In the genomic region with DNA sequence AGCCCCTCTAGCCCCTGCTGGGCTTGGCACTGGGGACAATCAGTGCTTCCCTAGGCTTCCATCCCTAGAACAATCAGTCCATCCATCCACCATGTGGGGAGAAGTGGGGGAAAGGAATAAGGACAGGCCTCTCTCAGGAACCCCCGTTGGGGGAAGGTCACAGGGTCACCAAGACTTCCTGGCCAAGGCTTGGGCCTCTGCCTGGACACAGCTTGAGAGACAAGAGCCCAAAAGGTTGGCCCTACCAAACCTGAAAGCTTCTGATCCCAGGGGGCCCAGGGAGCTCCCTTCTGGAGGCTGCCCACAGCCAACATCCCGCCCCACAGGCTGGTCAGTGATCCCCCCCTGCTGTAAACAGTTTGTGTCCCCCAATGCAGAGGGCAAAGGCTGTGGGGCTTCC, we compare ENCODE assay signal across 16 cellular contexts. TPM values are rescaled to one million over a fixed set of nuclear protein-coding genes. Genes with fewer than 3 reads are reported as not detected.
DNase-seq lines count a peak whose midpoint lies in the region; ATAC-seq and TF ChIP-seq lines count a peak whose summit lies in the region.
"Had no signal": no experiment of that assay in that cellular context is flagged by ENCODE, and none has a peak within 500 bp of the region (broad histone marks: within the 10 kb centered on the region; RNA-seq: fewer than 3 reads in every experiment).

No MANE protein-coding gene starts in this region.

- WGBS in H9 (ENCODE audit: extremely low coverage, insufficient read length, low lambda C conversion rate), result no CpG with 5 or more reads among the region's 2 CpGs
- 78 to 86% methylated on average over 2 of the region's 2 CpGs for WGBS in aorta, 2 donors

- no peaks in the 10 kb centered on the region for H3K9me3 ChIP-seq in CD4-positive, alpha-beta memory T cell (ENCODE audit: control insufficient read depth in 1 of 2, low read length in 2 of 2)
- H3K9me3 ChIP-seq in H9 (ENCODE audit: control insufficient read depth, low read depth, low read length) (no peaks in the 10 kb centered on the region), aorta (ENCODE audit: control insufficient read depth, low read length) (no peaks in the 10 kb centered on the region)
- H3K9me3 ChIP-seq: mucosa of descending colon, sigmoid colon, tibial nerve had no signal

- no peak overlapping the region for H3K27ac ChIP-seq in CD4-positive, alpha-beta memory T cell (ENCODE audit: low read depth, low read length)
- H3K27ac ChIP-seq in H9 (ENCODE audit: insufficient read length, low read depth, low read length), result no peak overlapping the region
- H3K27ac ChIP-seq in aorta (ENCODE audit: low read depth in 1 of 2, low read length in 2 of 2), result no peak overlapping the region
- H3K27ac ChIP-seq: epithelial cell of prostate, PC-9 had no signal

- H3K56ac ChIP-seq in H9 (ENCODE audit: insufficient read length, low read depth, low read length), result no peak overlapping the region

- H3K27ac Mint-ChIP-seq in CD4-positive, alpha-beta memory T cell, result no peak overlapping the region
- H3K27ac Mint-ChIP-seq in H9 (no peak overlapping the region), chondrocyte (ENCODE audit: unreplicated experiment) (no peak overlapping the region), neural crest cell (ENCODE audit: unreplicated experiment) (no peak overlapping the region)

- no peaks in the 10 kb centered on the region for H3K36me3 Mint-ChIP-seq in CD4-positive, alpha-beta memory T cell
- H3K36me3 Mint-ChIP-seq in H9 (ENCODE audit: insufficient read depth in 1 of 3, low read depth in 3 of 3) (no peaks in the 10 kb centered on the region), chondrocyte (ENCODE audit: low read depth) (no peaks in the 10 kb centered on the region), neural crest cell (ENCODE audit: low read depth) (no peaks in the 10 kb centered on the region)

- H2AFZ ChIP-seq in H9 (ENCODE audit: low read length), result no peak overlapping the region
- H2AFZ ChIP-seq: PC-9 had no signal

- H2BK120ac ChIP-seq in H9 (ENCODE audit: low read depth, low read length, poor library complexity, severe bottlenecking), result no peak overlapping the region

- H3K23me2 ChIP-seq in H9 (ENCODE audit: insufficient read length, low read depth, low read length, poor library complexity, severe bottlenecking), result peaks cover 5% of the 10 kb centered on the region

- no peak overlapping the region for H3K4me3 ChIP-seq in CD4-positive, alpha-beta memory T cell (ENCODE audit: low read length in 2 of 2)
- no peak overlapping the region for H3K4me3 ChIP-seq in aorta (ENCODE audit: low read length in 2 of 2)
- H3K4me3 ChIP-seq: mucosa of descending colon, PC-9 had no signal

- H3K18ac ChIP-seq in H9 (ENCODE audit: insufficient read length, low read depth, low read length), result no peak overlapping the region

- intact Hi-C loops in CD4-positive, alpha-beta memory T cell (cut with micrococcal nuclease), result no loop called here
- intact Hi-C loops in aorta (cut with DNase I), result loop anchor here in 1 of 2 donors (5.0 kb wide), 1 partner anchor 102 kb away; no protein-coding TSS in a partner anchor

- H3K9ac ChIP-seq in H9 (ENCODE audit: extremely low read depth, insufficient read length, low read length), result no peak overlapping the region

- H2BK5ac ChIP-seq in H9 (ENCODE audit: insufficient read length, low read length), result no peak overlapping the region

- H3K79me1 ChIP-seq in H9 (ENCODE audit: insufficient read depth, low read depth, low read length, poor library complexity, severe bottlenecking), result no peaks in the 10 kb centered on the region

- H3K9me3 Mint-ChIP-seq in CD4-positive, alpha-beta memory T cell, result no peaks in the 10 kb centered on the region
- H3K9me3 Mint-ChIP-seq in H9 (no peaks in the 10 kb centered on the region), chondrocyte (ENCODE audit: low read depth) (no peaks in the 10 kb centered on the region), neural crest cell (no peaks in the 10 kb centered on the region)

- TF ChIP-seq CTCF in H9 (conservative IDR thresholded peaks at IDR 0.05) (no peak), chondrocyte (IDR thresholded peaks at IDR 0.05) (no peak), neural crest cell (conservative IDR thresholded peaks at IDR 0.05) (no peak)

- H3K27me3 Mint-ChIP-seq in CD4-positive, alpha-beta memory T cell, result peaks cover 0 to 5% of the 10 kb centered on the region in 2 donors
- peaks cover 52% of the 10 kb centered on the region for H3K27me3 Mint-ChIP-seq in H9 (ENCODE audit: low read depth)
- peaks cover 1% of the 10 kb centered on the region for H3K27me3 Mint-ChIP-seq in chondrocyte (ENCODE audit: low read depth)
- H3K27me3 Mint-ChIP-seq in neural crest cell (ENCODE audit: low read depth), result peaks cover 34% of the 10 kb centered on the region

- no peak overlapping the region for H2BK15ac ChIP-seq in H9 (ENCODE audit: low read depth, low read length)

- no peak for ATAC-seq in GM18873 (IDR thresholded peaks at IDR 0.05; ENCODE audit: low FRiP score, unreplicated experiment)
- no peak for ATAC-seq in aorta (ENCODE audit: low FRiP score)
- no peak for ATAC-seq in SK-N-SH treated with all-trans-retinoic acid at 6 μM for 48 hours
- ATAC-seq: HepG2 had no signal

- no peaks in the 10 kb centered on the region for H3K27me3 ChIP-seq in CD4-positive, alpha-beta memory T cell (ENCODE audit: insufficient read depth, low read length)
- H3K27me3 ChIP-seq in H9 (ENCODE audit: insufficient read depth, low read length), result no peaks in the 10 kb centered on the region
- no peaks in the 10 kb centered on the region for H3K27me3 ChIP-seq in aorta (ENCODE audit: control insufficient read depth in 1 of 2, insufficient read depth in 2 of 2, low read length in 1 of 2)
- H3K27me3 ChIP-seq: sigmoid colon, tibial nerve had no signal

- no peak overlapping the region for H3K23ac ChIP-seq in H9 (ENCODE audit: insufficient read length, low read depth, low read length)

- H4K8ac ChIP-seq in H9 (replicated peaks; ENCODE audit: insufficient read length, low read depth, low read length), result no peak overlapping the region

- H3K4ac ChIP-seq in H9 (ENCODE audit: low read depth, low read length), result no peak overlapping the region

- H3K36me3 ChIP-seq in CD4-positive, alpha-beta memory T cell (ENCODE audit: insufficient read depth, low read length), result no peaks in the 10 kb centered on the region
- no peaks in the 10 kb centered on the region for H3K36me3 ChIP-seq in aorta (ENCODE audit: control insufficient read depth in 1 of 2, insufficient read depth in 2 of 2, low read length in 1 of 2)
- H3K36me3 ChIP-seq: sigmoid colon, tibial nerve had no signal

- no peak overlapping the region for H4K5ac ChIP-seq in H9 (ENCODE audit: insufficient read length, low read depth, low read length)

- CTCF ChIA-PET in CD4-positive, alpha-beta memory T cell (lab: Charles Lee; ENCODE audit: partially characterized antibody), result interaction anchor here (0.6 to 0.7 kb wide), 2 partner anchors 12 to 186 kb away, joined by 3 read pairs; no protein-coding TSS in a partner anchor

- no peaks in the 10 kb centered on the region for H4K20me1 ChIP-seq in H9 (ENCODE audit: control insufficient read depth, insufficient read depth, insufficient read length)

- no peak overlapping the region for H2BK12ac ChIP-seq in H9 (ENCODE audit: insufficient read length, low read depth, low read length)

- no peak overlapping the region for H3T11ph ChIP-seq in H9 (ENCODE audit: low read length)

- H3K14ac ChIP-seq in H9 (ENCODE audit: insufficient read depth, low read length), result no peak overlapping the region

- no peak overlapping the region for H2AK5ac ChIP-seq in H9 (ENCODE audit: insufficient read length, low read length)

- POLR2A ChIA-PET in CD4-positive, alpha-beta memory T cell (lab: Charles Lee; ENCODE audit: partially characterized antibody), result interaction anchor here (0.7 to 4.9 kb wide), 2 partner anchors 12 to 43 kb away, joined by 3 to 30 read pairs; no protein-coding TSS in a partner anchor

- H3K4me1 ChIP-seq in CD4-positive, alpha-beta memory T cell (ENCODE audit: insufficient read depth, low read length), result peaks cover 11% of the 10 kb centered on the region
- H3K4me1 ChIP-seq in H9 (ENCODE audit: insufficient read depth, low read length) (0 out of 2 replicates have a peak, but pooled peaks cover 2% of the 10 kb centered on the region), aorta (ENCODE audit: control insufficient read depth in 1 of 2, insufficient read depth in 2 of 2, low read length in 2 of 2) (no peaks in the 10 kb centered on the region)

- H3K79me2 ChIP-seq in H9 (ENCODE audit: insufficient read depth, low read length), result no peaks in the 10 kb centered on the region

- H4K91ac ChIP-seq in H9 (ENCODE audit: insufficient read length, low read depth, low read length), result no peak overlapping the region

- H3K4me3 Mint-ChIP-seq in CD4-positive, alpha-beta memory T cell, result peak overlapping the region in 7 of 8 donors; percentile 40 to 74 (median 64)
- peak overlapping the region; percentile 67 to 83 for H3K4me3 Mint-ChIP-seq in H9
- peak overlapping the region; percentile 61 for H3K4me3 Mint-ChIP-seq in chondrocyte (ENCODE audit: unreplicated experiment)
- peak overlapping the region; percentile 64 for H3K4me3 Mint-ChIP-seq in neural crest cell

- H3K4me1 Mint-ChIP-seq in CD4-positive, alpha-beta memory T cell, result peaks cover 0 to 4% (median 0%) of the 10 kb centered on the region in 4 donors
- H3K4me1 Mint-ChIP-seq in H9 (peaks cover 29 to 58% of the 10 kb centered on the region in 2 experiments), chondrocyte (ENCODE audit: low read depth) (peaks cover 62% of the 10 kb centered on the region), neural crest cell (peaks cover 39% of the 10 kb centered on the region)

- DNase-seq in CD4-positive, alpha-beta memory T cell, result no peak
- no peak for DNase-seq in H9
- no peak for DNase-seq in chondrocyte (ENCODE audit: low spot score)
- DNase-seq in neural crest cell (ENCODE audit: low read depth, low spot score), result no peak
- no peak for DNase-seq in aorta
- DNase-seq in OCI-M1 (lab: John Stamatoyannopoulos, UW), result no peak
- DNase-seq: GDM1, mucosa of descending colon, NCI-H1105, PC-9, sigmoid colon had no signal

- H2BK20ac ChIP-seq in H9 (ENCODE audit: low read depth, low read length, poor library complexity, severe bottlenecking), result no peak overlapping the region

- H3K4me2 ChIP-seq in H9 (ENCODE audit: insufficient read depth, insufficient read length, low read length), result peak overlapping the region; percentile 88
- H3K4me2 ChIP-seq: PC-9 had no signal

TF ChIP-seq in SK-N-SH treated with all-trans-retinoic acid at 6 μM for 48 hours, 23 proteins besides CTCF, POLR2A, EP300 and RAD21 (continues in another document):
- no peak for TF ChIP-seq PPARA (CRISPR knock-in tag; IDR thresholded peaks at IDR 0.05; ENCODE audit: borderline replicate concordance)
- no peak for TF ChIP-seq OSR1 (CRISPR knock-in tag; IDR thresholded peaks at IDR 0.05)

RNA-seq across cellular contexts. Expression of a gene that starts 16.2 kb away (rescaled TPM):
- total RNA-seq in CD4-positive, alpha-beta memory T cell, result 10 to 100 TPM; 60.4 to 65.7 TPM
- 10 to 100 TPM; 17.5 to 23.5 TPM for polyA plus RNA-seq in CD4-positive, alpha-beta memory T cell
- total RNA-seq in H9 (2021) (20.7 and 31.2 TPM in 2 replicates), chondrocyte (26.7 to 31.4 TPM (median 30.2 TPM) in 3 replicates), neural crest cell (97.4 and 102 TPM in 2 replicates), aorta (10 to 100 TPM; 38.7 to 38.8 TPM)
- polyA plus RNA-seq in aorta, result 10 to 100 TPM; 14.0 to 17.7 TPM

RNA-seq across cellular contexts. Expression of a gene that starts 42.4 kb away (rescaled TPM):
- total RNA-seq in CD4-positive, alpha-beta memory T cell, result 1 to 10 TPM; 2.1 to 2.4 TPM
- polyA plus RNA-seq in CD4-positive, alpha-beta memory T cell, result 1 to 10 TPM in 1 of 2 donors, under 1 TPM in 1; 0.84 to 1.4 TPM
- not detected in 2 replicates for total RNA-seq in H9 (2021)
- total RNA-seq in chondrocyte, result 0.08 to 0.10 TPM in 2 of 3 replicates, not detected in the other
- 0.05 and 0.11 TPM in 2 replicates for total RNA-seq in neural crest cell
- not detected for total RNA-seq in aorta
- polyA plus RNA-seq in aorta, result not detected
- total RNA-seq: HepG2, PC-9 had no signal
- polyA plus RNA-seq: HepG2 had no signal
